Comparison of ENCODE assay signal across 20 cellular contexts in the genomic region with DNA sequence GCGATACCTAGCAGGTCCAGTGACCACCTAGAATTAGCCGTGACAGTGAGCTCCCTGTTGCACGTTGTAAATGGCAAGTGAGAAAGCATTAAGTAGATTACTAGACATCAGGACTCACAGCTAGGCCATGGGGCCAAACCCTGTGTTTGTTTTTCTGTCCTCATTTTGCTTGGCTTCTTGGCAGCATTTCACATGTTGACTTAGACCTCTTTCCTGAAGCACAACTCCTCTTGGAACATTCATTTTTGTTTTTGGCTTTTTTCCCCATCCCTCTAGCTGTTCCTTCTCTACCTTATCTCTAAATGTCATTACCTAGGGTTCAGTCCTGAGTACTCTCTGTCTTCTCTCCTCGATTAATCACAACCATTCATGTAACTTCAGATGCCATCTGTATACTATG. TPM values are rescaled to one million over a fixed set of nuclear protein-coding genes. Genes with fewer than 3 reads are reported as not detected.
DNase-seq lines count a peak whose midpoint lies in the region; ATAC-seq, FAIRE-seq and TF ChIP-seq lines count a peak whose summit lies in the region.
"Had no signal": no experiment of that assay in that cellular context is flagged by ENCODE, and none has a peak within 500 bp of the region (broad histone marks: within the 10 kb centered on the region; RNA-seq: fewer than 3 reads in every experiment).

No MANE protein-coding gene starts in this region.

- FAIRE-seq in endothelial cell of umbilical vein (lab: Jason Lieb, UNC): peak; percentile 76

- DNase-seq in Daoy (ENCODE audit: low read depth) (peak; percentile 45), NCI-H446 (lab: John Stamatoyannopoulos, UW) (peak; percentile 63 to 75), endothelial cell of umbilical vein (ENCODE audit: low read depth, low spot score) (peak; percentile 71), lower lobe of right lung (no peak), type B pancreatic cell (ENCODE audit: extremely low spot score, unreplicated experiment) (no peak), NCI-H1417 (lab: John Stamatoyannopoulos, UW) (no peak)
- DNase-seq in activated naive CD4-positive, alpha-beta T cell treated with anti-CD3 and anti-CD28 coated beads, Interleukin-2, amount 50 U/mL, for 16 hours: no peak
- DNase-seq in naive thymus-derived CD8-positive, alpha-beta T cell: no peak
- DNase-seq: anterior cingulate cortex, foreskin keratinocyte, H9, midbrain, occipital lobe, WERI-Rb-1 had no signal

- H3K9me1 ChIP-seq in endothelial cell of umbilical vein (replicated peaks; ENCODE audit: control insufficient read depth, extremely low read depth, insufficient read depth, low read length): no peaks in the 10 kb centered on the region

- ATAC-seq in lower lobe of right lung: peak; percentile 15 to 37
- no peak for ATAC-seq in naive thymus-derived CD8-positive, alpha-beta T cell
- ATAC-seq: activated T-helper 17 cell treated with anti-CD3 and anti-CD28 coated beads, Interleukin-2, amount 50 U/mL, for 72 hours; foreskin keratinocyte had no signal

- dilution Hi-C loops in endothelial cell of umbilical vein (cut with MboI; ENCODE audit: extremely low pct_ligation_motif_present, low sequenced_read_pairs): no loop called here

- peaks cover 48% of the 10 kb centered on the region for H3K4me1 ChIP-seq in endothelial cell of umbilical vein (ENCODE audit: control insufficient read depth, extremely low read depth, insufficient read depth, low read length)
- peaks cover 8% of the 10 kb centered on the region for H3K4me1 ChIP-seq in lower lobe of right lung
- H3K4me1 ChIP-seq: BLaER1 had no signal

- POLR2A ChIA-PET in endothelial cell of umbilical vein (lab: Charles Lee): no interaction called here
- POLR2A ChIA-PET in naive thymus-derived CD8-positive, alpha-beta T cell (lab: Charles Lee): no interaction called here

- H3K4me1 Mint-ChIP-seq in type B pancreatic cell (ENCODE audit: unreplicated experiment): peaks cover 6% of the 10 kb centered on the region
- no peaks in the 10 kb centered on the region for H3K4me1 Mint-ChIP-seq in naive thymus-derived CD8-positive, alpha-beta T cell
- H3K4me1 Mint-ChIP-seq: H9 had no signal

- H3K27ac ChIP-seq in endothelial cell of umbilical vein (ENCODE audit: insufficient read depth, low read depth, low read length) (no peak overlapping the region), lower lobe of right lung (no peak overlapping the region)
- H3K27ac ChIP-seq: BLaER1, foreskin keratinocyte, WERI-Rb-1 had no signal

- no peak overlapping the region for H3K9ac ChIP-seq in endothelial cell of umbilical vein (replicated peaks; ENCODE audit: extremely low read depth, insufficient read depth, low read length)
- H3K9ac ChIP-seq: BLaER1 had no signal

- H3K36me3 Mint-ChIP-seq in type B pancreatic cell: no peaks in the 10 kb centered on the region
- no peaks in the 10 kb centered on the region for H3K36me3 Mint-ChIP-seq in naive thymus-derived CD8-positive, alpha-beta T cell

- peak overlapping the region; percentile 58 for H2AFZ ChIP-seq in endothelial cell of umbilical vein (ENCODE audit: low read depth, low read length)

- H3K4me3 ChIP-seq in endothelial cell of umbilical vein (replicated peaks in 1 of 3; ENCODE audit: insufficient read depth in 1 of 3, low read depth in 1 of 3, low read length in 3 of 3) (no peak overlapping the region), lower lobe of right lung (no peak overlapping the region)
- H3K4me3 ChIP-seq: BLaER1, smooth muscle cell had no signal

- peak overlapping the region; percentile 15 for H3K4me2 ChIP-seq in endothelial cell of umbilical vein (ENCODE audit: insufficient read depth, low read length)
- H3K4me2 ChIP-seq: BLaER1, smooth muscle cell had no signal

- intact Hi-C loops in endothelial cell of umbilical vein (cut with micrococcal nuclease) (no loop called here), lower lobe of right lung (cut with DNase I) (no loop called here)

- H3K27me3 Mint-ChIP-seq in type B pancreatic cell: no peaks in the 10 kb centered on the region
- peaks cover 5 to 14% (median 7%) of the 10 kb centered on the region in 5 donors for H3K27me3 Mint-ChIP-seq in naive thymus-derived CD8-positive, alpha-beta T cell

- TF ChIP-seq CTCF in endothelial cell of umbilical vein (IDR thresholded peaks at IDR 0.05; ENCODE audit: extremely low read depth in 1 of 2, insufficient read depth in 1 of 2, low read depth in 1 of 2, low read length in 2 of 2) (no peak), lower lobe of right lung (IDR thresholded peaks at IDR 0.05) (no peak), type B pancreatic cell (conservative IDR thresholded peaks at IDR 0.05) (no peak)

- H3K4me3 Mint-ChIP-seq in type B pancreatic cell: no peak overlapping the region
- H3K4me3 Mint-ChIP-seq in naive thymus-derived CD8-positive, alpha-beta T cell: no peak overlapping the region
- H3K4me3 Mint-ChIP-seq: activated T-helper 17 cell treated with anti-CD3 and anti-CD28 coated beads, Interleukin-2, amount 50 U/mL, for 72 hours; dendritic cell treated with granulocyte-macrophage colony-stimulating factor and Interleukin-4, amounts not matched to agents 40 ng/mL and 50 ng/mL, for 4 days; H9; stimulated activated naive CD8-positive, alpha-beta T cell treated with anti-CD3 and anti-CD28 coated beads, Interleukin-15, Interleukin-2, amounts not matched to agents 100 ng/mL and 50 ng/mL, for 24 hours had no signal

- H4K20me1 ChIP-seq in endothelial cell of umbilical vein (replicated peaks; ENCODE audit: control insufficient read depth, extremely low read depth, insufficient read depth, low read length): no peaks in the 10 kb centered on the region
- H4K20me1 ChIP-seq: BLaER1 had no signal

- H3K79me2 ChIP-seq in endothelial cell of umbilical vein (ENCODE audit: control insufficient read depth, insufficient read depth, low read length): no peaks in the 10 kb centered on the region

- no peaks in the 10 kb centered on the region for H3K9me3 Mint-ChIP-seq in type B pancreatic cell
- peaks cover 0 to 4% (median 0%) of the 10 kb centered on the region in 9 donors for H3K9me3 Mint-ChIP-seq in naive thymus-derived CD8-positive, alpha-beta T cell
- H3K9me3 Mint-ChIP-seq: activated T-helper 17 cell treated with anti-CD3 and anti-CD28 coated beads, Interleukin-2, amount 50 U/mL, for 72 hours; dendritic cell treated with granulocyte-macrophage colony-stimulating factor and Interleukin-4, amounts not matched to agents 40 ng/mL and 50 ng/mL, for 4 days; H9; stimulated activated naive CD8-positive, alpha-beta T cell treated with anti-CD3 and anti-CD28 coated beads, Interleukin-15, Interleukin-2, amounts not matched to agents 100 ng/mL and 50 ng/mL, for 24 hours had no signal

- no peaks in the 10 kb centered on the region for H3K36me3 ChIP-seq in endothelial cell of umbilical vein (ENCODE audit: control insufficient read depth in 2 of 2, extremely low read depth in 1 of 2, insufficient read depth in 2 of 2, low read length in 2 of 2)
- no peaks in the 10 kb centered on the region for H3K36me3 ChIP-seq in lower lobe of right lung
- H3K36me3 ChIP-seq: BLaER1, WERI-Rb-1 had no signal

- no peak for TF ChIP-seq POLR2A in endothelial cell of umbilical vein (IDR thresholded peaks at IDR 0.05; ENCODE audit: low read depth, low read length)

- H3K27me3 ChIP-seq in endothelial cell of umbilical vein (ENCODE audit: control insufficient read depth in 2 of 2, insufficient read depth in 2 of 2, low read length in 2 of 2) (no peaks in the 10 kb centered on the region), lower lobe of right lung (ENCODE audit: low read depth) (no peaks in the 10 kb centered on the region)
- H3K27me3 ChIP-seq: BLaER1, foreskin keratinocyte had no signal

- BruUV-seq in endothelial cell of umbilical vein (replicated peaks; lab: Mats Ljungman, UMichigan): no TSS peak

- CTCF ChIA-PET in endothelial cell of umbilical vein (lab: Charles Lee): interaction anchor here (0.8 to 5.8 kb wide), 6 partner anchors 13 to 236 kb away, joined by 3 to 40 read pairs (median 9); a partner anchor contains a TSS

- H3K9me3 ChIP-seq in endothelial cell of umbilical vein (replicated peaks; ENCODE audit: control insufficient read depth, insufficient read depth, low read length) (no peaks in the 10 kb centered on the region), lower lobe of right lung (no peaks in the 10 kb centered on the region)
- H3K9me3 ChIP-seq: BLaER1 had no signal

- no peak overlapping the region for H3K27ac Mint-ChIP-seq in type B pancreatic cell
- H3K27ac Mint-ChIP-seq in naive thymus-derived CD8-positive, alpha-beta T cell: no peak overlapping the region
- H3K27ac Mint-ChIP-seq: activated T-helper 17 cell treated with anti-CD3 and anti-CD28 coated beads, Interleukin-2, amount 50 U/mL, for 72 hours; dendritic cell treated with granulocyte-macrophage colony-stimulating factor and Interleukin-4, amounts not matched to agents 40 ng/mL and 50 ng/mL, for 4 days; H9; stimulated activated naive CD8-positive, alpha-beta T cell treated with anti-CD3 and anti-CD28 coated beads, Interleukin-15, Interleukin-2, amounts not matched to agents 100 ng/mL and 50 ng/mL, for 24 hours had no signal

RNA-seq across cellular contexts. Expression of a gene that starts 16.9 kb away (rescaled TPM):
- total RNA-seq in Daoy (2014; rRNA removed; shearing (Covaris generic)): 16.5 and 23.5 TPM in 2 replicates
- 88.9 and 93.0 TPM in 2 replicates for total RNA-seq in endothelial cell of umbilical vein
- polyA plus RNA-seq in endothelial cell of umbilical vein: 18.5 and 23.1 TPM in 2 replicates
- polyA plus RNA-seq in endothelial cell of umbilical vein (2011; cell fraction: cytosol; rRNA removed): 18.2 and 18.3 TPM in 2 replicates
- 35.6 and 36.4 TPM in 2 replicates for polyA plus RNA-seq in endothelial cell of umbilical vein (2011; cell fraction: nucleus; rRNA removed)
- 22.8 and 30.2 TPM in 2 replicates for polyA plus RNA-seq in endothelial cell of umbilical vein (2012)
- 114 and 116 TPM in 2 replicates for polyA minus RNA-seq in endothelial cell of umbilical vein
- polyA minus RNA-seq in endothelial cell of umbilical vein (2011; cell fraction: cytosol; rRNA and poly(A)+ RNA removed): 22.9 TPM
- polyA minus RNA-seq in endothelial cell of umbilical vein (2011; cell fraction: nucleus; rRNA and poly(A)+ RNA removed): 109 and 123 TPM in 2 replicates
- total RNA-seq in lower lobe of right lung: 34.1 TPM
- total RNA-seq in type B pancreatic cell (ENCODE audit: low replicate concordance): 29.2 and 32.3 TPM in 2 replicates
- under 1 TPM in 1 of 2 experiments, not detected in 1; 0.05 TPM for total RNA-seq in naive thymus-derived CD8-positive, alpha-beta T cell
- under 1 TPM; 0.01 to 0.04 (median 0.02) TPM for polyA plus RNA-seq in naive thymus-derived CD8-positive, alpha-beta T cell
- total RNA-seq: OCI-LY7 had no signal

RNA-seq across cellular contexts. Expression of a gene that starts 34.7 kb away (rescaled TPM):
- total RNA-seq in Daoy (2014; rRNA removed; shearing (Covaris generic)): 64.2 and 64.3 TPM in 2 replicates
- total RNA-seq in endothelial cell of umbilical vein: 66.2 and 72.9 TPM in 2 replicates
- 3.8 and 6.4 TPM in 2 replicates for polyA plus RNA-seq in endothelial cell of umbilical vein
- polyA plus RNA-seq in endothelial cell of umbilical vein (2011; cell fraction: cytosol; rRNA removed): 22.2 and 23.2 TPM in 2 replicates
- polyA plus RNA-seq in endothelial cell of umbilical vein (2011; cell fraction: nucleus; rRNA removed): 34.5 and 55.7 TPM in 2 replicates
- 20.3 and 71.4 TPM in 2 replicates for polyA plus RNA-seq in endothelial cell of umbilical vein (2012)
- 10.5 and 12.0 TPM in 2 replicates for polyA minus RNA-seq in endothelial cell of umbilical vein
- 35.9 TPM for polyA minus RNA-seq in endothelial cell of umbilical vein (2011; cell fraction: cytosol; rRNA and poly(A)+ RNA removed)
- polyA minus RNA-seq in endothelial cell of umbilical vein (2011; cell fraction: nucleus; rRNA and poly(A)+ RNA removed): 16.9 and 28.9 TPM in 2 replicates
- 2.5 TPM for total RNA-seq in lower lobe of right lung
- 30.6 and 141 TPM in 2 replicates for total RNA-seq in type B pancreatic cell (ENCODE audit: low replicate concordance)
- 1 to 10 TPM; 1.8 to 2.6 TPM for total RNA-seq in naive thymus-derived CD8-positive, alpha-beta T cell
- polyA plus RNA-seq in naive thymus-derived CD8-positive, alpha-beta T cell: 1 to 10 TPM in 1 of 3 donors, under 1 TPM in 1, not detected in 1; 0.66 to 1.5 TPM

Comparison
In these comparisons a context has a peak if more than half of its experiments do, and no peak if none do; other contexts are left out.
1. DNase-seq: peak in Daoy (single experiment), NCI-H446 (2 of 2) and endothelial cell of umbilical vein (single experiment); none in lower lobe of right lung (single experiment), type B pancreatic cell (single experiment), NCI-H1417 (0 of 3), activated naive CD4-positive, alpha-beta T cell treated with anti-CD3 and anti-CD28 coated beads, Interleukin-2, amount 50 U/mL, for 16 hours (single experiment) and naive thymus-derived CD8-positive, alpha-beta T cell (0 of 10).
2. ATAC-seq: peak in lower lobe of right lung (2 of 2); none in naive thymus-derived CD8-positive, alpha-beta T cell (0 of 2).
3. RNA of a gene that starts 16.9 kb away (total RNA-seq): 88.9 to 93.0 TPM in endothelial cell of umbilical vein, 34.1 TPM in lower lobe of right lung (single experiment), 29.2 to 32.3 TPM in type B pancreatic cell and 16.5 to 23.5 TPM in Daoy; 0.05 TPM in naive thymus-derived CD8-positive, alpha-beta T cell; every median in the first group is over 10 times any median in the second.